13 cellular contexts compared by ENCODE assay signal in genomic region chr5:132501629-132501956, GRCh38. TPM values are rescaled to one million over a fixed set of nuclear protein-coding genes. Genes with fewer than 3 reads are reported as not detected.
DNase-seq lines count a peak whose midpoint lies in the region; TF ChIP-seq lines count a peak whose summit lies in the region.
"Had no signal": no experiment of that assay in that cellular context is flagged by ENCODE, and none has a peak within 500 bp of the region (broad histone marks: within the 10 kb centered on the region; RNA-seq: fewer than 3 reads in every experiment).

No MANE protein-coding gene starts in this region.

- no peaks in the 10 kb centered on the region for H3K36me3 Mint-ChIP-seq in type B pancreatic cell
- H3K36me3 Mint-ChIP-seq in H9 (ENCODE audit: insufficient read depth in 1 of 3, low read depth in 3 of 3), result no peaks in the 10 kb centered on the region; a peak in 1 of 7 replicates

- peaks cover 6% of the 10 kb centered on the region; the same call in 1 of the 2 replicates for H3F3A ChIP-seq in OCI-LY1 (ENCODE audit: insufficient read depth, low read length)

- H4K20me1 ChIP-seq in OCI-LY1 (ENCODE audit: insufficient read depth, low read length), result no peaks in the 10 kb centered on the region
- no peaks in the 10 kb centered on the region for H4K20me1 ChIP-seq in H9 (ENCODE audit: control insufficient read depth, insufficient read depth, insufficient read length)

- H3K9me2 ChIP-seq in OCI-LY1 (ENCODE audit: low read depth, low read length), result no peaks in the 10 kb centered on the region

- H3K23ac ChIP-seq in mesenchymal stem cell (ENCODE audit: low read length in 2 of 2) (no peak overlapping the region), H9 (ENCODE audit: insufficient read length, low read depth, low read length) (no peak overlapping the region)

- no peak overlapping the region for H3T11ph ChIP-seq in H9 (ENCODE audit: low read length)

- H3K4me1 ChIP-seq in OCI-LY1 (ENCODE audit: insufficient read depth, low read length, severe bottlenecking) (peaks cover 6% of the 10 kb centered on the region), breast epithelium (peaks cover 0 to 2% of the 10 kb centered on the region in 2 donors), mesenchymal stem cell (ENCODE audit: control insufficient read depth, insufficient read depth, low read depth, low read length) (peaks cover 45% of the 10 kb centered on the region), H9 (ENCODE audit: insufficient read depth, low read length) (0 out of 2 replicates have a peak, but pooled peaks cover 3% of the 10 kb centered on the region)

- H3K4me3 ChIP-seq in OCI-LY1 (ENCODE audit: low read depth, low read length, poor library complexity, severe bottlenecking) (no peak overlapping the region), breast epithelium (no peak overlapping the region), mesenchymal stem cell (ENCODE audit: insufficient read depth in 1 of 2, low read depth in 1 of 2, low read length in 2 of 2) (no peak overlapping the region)

- DNase-seq in breast epithelium (ENCODE audit: low spot score in 2 of 2), result no peak
- DNase-seq in mesenchymal stem cell, result no peak
- peak; percentile 34 for DNase-seq in type B pancreatic cell (ENCODE audit: extremely low spot score, unreplicated experiment)
- DNase-seq in H9, result no peak
- DNase-seq in KG1 (lab: John Stamatoyannopoulos, UW), result no peak
- DNase-seq in activated CD4-positive, alpha-beta T cell treated with anti-CD3 and anti-CD28 coated beads, Interleukin-2, amount 50 U/mL, for 4 hours, result no peak
- DNase-seq: HFFc6 had no signal

- H2BK120ac ChIP-seq in mesenchymal stem cell (ENCODE audit: low read depth, low read length) (peak overlapping the region; percentile 24), H9 (ENCODE audit: low read depth, low read length, poor library complexity, severe bottlenecking) (no peak overlapping the region)

- H3K27ac Mint-ChIP-seq in type B pancreatic cell (peak overlapping the region; percentile 80), H9 (no peak overlapping the region)
- H3K27ac Mint-ChIP-seq: activated T-cell treated with anti-CD3 and anti-CD28 coated beads, Interleukin-2, amount 50 U/mL, for 72 hours had no signal

- TF ChIP-seq CTCF in OCI-LY1 (IDR thresholded peaks at IDR 0.05; ENCODE audit: low read length) (no peak), breast epithelium (IDR thresholded peaks at IDR 0.05) (no peak), type B pancreatic cell (conservative IDR thresholded peaks at IDR 0.05) (no peak), H9 (conservative IDR thresholded peaks at IDR 0.05) (no peak)

- H3K79me2 ChIP-seq in OCI-LY1 (ENCODE audit: insufficient read depth, low read length) (no peaks in the 10 kb centered on the region), H9 (ENCODE audit: insufficient read depth, low read length) (no peaks in the 10 kb centered on the region)

- H3K18ac ChIP-seq in mesenchymal stem cell (ENCODE audit: low read depth in 1 of 2, low read length in 2 of 2) (peak overlapping the region in 1 of 2 experiments; percentile 38), H9 (ENCODE audit: insufficient read length, low read depth, low read length) (no peak overlapping the region)

- H2AK5ac ChIP-seq in mesenchymal stem cell (ENCODE audit: low read length, severe bottlenecking) (peak overlapping the region; percentile 90), H9 (ENCODE audit: insufficient read length, low read length) (no peak overlapping the region)

- H2BK15ac ChIP-seq in mesenchymal stem cell (ENCODE audit: low read depth, poor library complexity, severe bottlenecking), result peak overlapping the region; percentile 89
- H2BK15ac ChIP-seq in H9 (ENCODE audit: low read depth, low read length), result no peak overlapping the region

- H3K9me3 Mint-ChIP-seq in type B pancreatic cell, result no peaks in the 10 kb centered on the region
- no peaks in the 10 kb centered on the region for H3K9me3 Mint-ChIP-seq in H9
- H3K9me3 Mint-ChIP-seq: activated CD8-positive, alpha-beta T cell treated with anti-CD3 and anti-CD28 coated beads for 36 hours; activated T-cell treated with anti-CD3 and anti-CD28 coated beads, Interleukin-2, amount 50 U/mL, for 72 hours; HFFc6 had no signal

- H3K36me3 ChIP-seq in OCI-LY1 (ENCODE audit: insufficient read depth, low read length), result no peaks in the 10 kb centered on the region
- no peaks in the 10 kb centered on the region for H3K36me3 ChIP-seq in breast epithelium
- H3K36me3 ChIP-seq in mesenchymal stem cell (ENCODE audit: control insufficient read depth in 1 of 2, insufficient read depth in 2 of 2, low read depth in 1 of 2, low read length in 2 of 2), result no peaks in the 10 kb centered on the region

- no peak for TF ChIP-seq POLR2A in breast epithelium (IDR thresholded peaks at IDR 0.05)

- no peak overlapping the region for H3K56ac ChIP-seq in H9 (ENCODE audit: insufficient read length, low read depth, low read length)

- no peaks in the 10 kb centered on the region for H3K9me3 ChIP-seq in OCI-LY1 (ENCODE audit: low read length)
- no peaks in the 10 kb centered on the region for H3K9me3 ChIP-seq in breast epithelium
- H3K9me3 ChIP-seq in mesenchymal stem cell (ENCODE audit: control insufficient read depth, low read length), result no peaks in the 10 kb centered on the region
- H3K9me3 ChIP-seq in H9 (ENCODE audit: control insufficient read depth, low read depth, low read length), result no peaks in the 10 kb centered on the region

- H4K8ac ChIP-seq in mesenchymal stem cell (ENCODE audit: low read length), result no peak overlapping the region
- no peak overlapping the region for H4K8ac ChIP-seq in H9 (replicated peaks; ENCODE audit: insufficient read length, low read depth, low read length)

- no peaks in the 10 kb centered on the region for H3K27me3 ChIP-seq in OCI-LY1 (ENCODE audit: insufficient read depth, low read length)
- H3K27me3 ChIP-seq in breast epithelium, result no peaks in the 10 kb centered on the region
- no peaks in the 10 kb centered on the region for H3K27me3 ChIP-seq in mesenchymal stem cell (ENCODE audit: control insufficient read depth in 1 of 2, insufficient read depth in 1 of 2, low read length in 2 of 2)
- no peaks in the 10 kb centered on the region; the same call in 1 of the 2 replicates for H3K27me3 ChIP-seq in H9 (ENCODE audit: insufficient read depth, low read length)
- H3K27me3 ChIP-seq: foreskin keratinocyte had no signal

- intact Hi-C loops in breast epithelium (cut with DNase I; ENCODE audit: low total_unique reads), result no loop called here

- H3K9ac ChIP-seq in OCI-LY1 (ENCODE audit: low read length) (no peak overlapping the region), mesenchymal stem cell (ENCODE audit: low read length) (peak overlapping the region; percentile 26), H9 (ENCODE audit: extremely low read depth, insufficient read length, low read length) (no peak overlapping the region)

- H4K5ac ChIP-seq in H9 (ENCODE audit: insufficient read length, low read depth, low read length), result no peak overlapping the region

- H3K4me3 Mint-ChIP-seq in type B pancreatic cell (no peak overlapping the region), H9 (no peak overlapping the region)
- H3K4me3 Mint-ChIP-seq: activated CD8-positive, alpha-beta T cell treated with anti-CD3 and anti-CD28 coated beads for 36 hours; activated T-cell treated with anti-CD3 and anti-CD28 coated beads, Interleukin-2, amount 50 U/mL, for 72 hours; HFFc6 had no signal

- H3K4me1 Mint-ChIP-seq in type B pancreatic cell (ENCODE audit: unreplicated experiment) (no peaks in the 10 kb centered on the region), H9 (peaks cover 10 to 14% of the 10 kb centered on the region in 2 experiments)

- H3K27ac ChIP-seq in OCI-LY1 (ENCODE audit: low read depth, low read length, poor library complexity, severe bottlenecking), result no peak overlapping the region
- H3K27ac ChIP-seq in breast epithelium, result peak overlapping the region; percentile 45 to 96
- H3K27ac ChIP-seq in mesenchymal stem cell (ENCODE audit: low read length, poor library complexity, severe bottlenecking), result no peak overlapping the region
- H3K27ac ChIP-seq in H9 (ENCODE audit: insufficient read length, low read depth, low read length), result no peak overlapping the region
- H3K27ac ChIP-seq: foreskin keratinocyte had no signal

- WGBS in mesenchymal stem cell, result 91% methylated on average over 4 of the region's 4 CpGs
- no CpG with 5 or more reads among the region's 4 CpGs for WGBS in H9 (ENCODE audit: extremely low coverage, insufficient read length, low lambda C conversion rate)

- peak overlapping the region; percentile 35 to 75 for H2BK12ac ChIP-seq in mesenchymal stem cell (ENCODE audit: low read length in 2 of 2)
- no peak overlapping the region for H2BK12ac ChIP-seq in H9 (ENCODE audit: insufficient read length, low read depth, low read length)

- H2AFZ ChIP-seq in OCI-LY1 (ENCODE audit: low read length), result 0 out of 2 replicates have a peak overlapping the region, but pooled peaks have one; percentile 22
- no peak overlapping the region for H2AFZ ChIP-seq in mesenchymal stem cell (ENCODE audit: low read depth, low read length)
- H2AFZ ChIP-seq in H9 (ENCODE audit: low read length), result no peak overlapping the region

- H3K27me3 Mint-ChIP-seq in type B pancreatic cell (no peaks in the 10 kb centered on the region), H9 (ENCODE audit: low read depth) (no peaks in the 10 kb centered on the region)

- H3K4me2 ChIP-seq in OCI-LY1 (ENCODE audit: low read length) (no peak overlapping the region), mesenchymal stem cell (ENCODE audit: low read length, poor library complexity, severe bottlenecking) (no peak overlapping the region), H9 (ENCODE audit: insufficient read depth, insufficient read length, low read length) (no peak overlapping the region)

- peaks cover 4% of the 10 kb centered on the region for H3K79me1 ChIP-seq in mesenchymal stem cell (replicated peaks; ENCODE audit: low read length, poor library complexity, severe bottlenecking)
- no peaks in the 10 kb centered on the region for H3K79me1 ChIP-seq in H9 (ENCODE audit: insufficient read depth, low read depth, low read length, poor library complexity, severe bottlenecking)

- peak overlapping the region; percentile 2 for H4K91ac ChIP-seq in mesenchymal stem cell (ENCODE audit: low read length)
- no peak overlapping the region for H4K91ac ChIP-seq in H9 (ENCODE audit: insufficient read length, low read depth, low read length)

- H3K14ac ChIP-seq in mesenchymal stem cell (ENCODE audit: low read length in 2 of 2) (no peak overlapping the region), H9 (ENCODE audit: insufficient read depth, low read length) (no peak overlapping the region)

- H2BK5ac ChIP-seq in mesenchymal stem cell (ENCODE audit: low read depth, low read length, poor library complexity, severe bottlenecking), result no peak overlapping the region
- no peak overlapping the region for H2BK5ac ChIP-seq in H9 (ENCODE audit: insufficient read length, low read length)

- peaks cover 4% of the 10 kb centered on the region for H3K23me2 ChIP-seq in H9 (ENCODE audit: insufficient read length, low read depth, low read length, poor library complexity, severe bottlenecking)

- H3K4ac ChIP-seq in mesenchymal stem cell (ENCODE audit: low read depth in 1 of 2, low read length in 2 of 2) (peak overlapping the region in 1 of 2 experiments; percentile 19), H9 (ENCODE audit: low read depth, low read length) (no peak overlapping the region)

- no peak overlapping the region for H2BK20ac ChIP-seq in H9 (ENCODE audit: low read depth, low read length, poor library complexity, severe bottlenecking)

RNA-seq across cellular contexts. Expression of gene IRF1, which starts 11.0 kb away (rescaled TPM):
- 10 to 100 TPM; 10.4 to 27.8 (median 18.0) TPM for total RNA-seq in breast epithelium
- polyA plus RNA-seq in mesenchymal stem cell (2013, experiment 1 of 2), result 33.6 TPM
- 35.8 TPM for polyA plus RNA-seq in mesenchymal stem cell (2013, experiment 2 of 2)
- 50.1 and 77.4 TPM in 2 replicates for total RNA-seq in type B pancreatic cell (ENCODE audit: low replicate concordance)
- total RNA-seq in H9 (2021), result 7.2 and 8.7 TPM in 2 replicates

RNA-seq across cellular contexts. Expression of gene IL5, which starts 41.7 kb away (rescaled TPM):
- total RNA-seq in breast epithelium (not detected), type B pancreatic cell (ENCODE audit: low replicate concordance) (not detected in 2 replicates), H9 (2021) (not detected in 2 replicates)
- polyA plus RNA-seq in mesenchymal stem cell (2013, experiment 1 of 2), result not detected
- polyA plus RNA-seq in mesenchymal stem cell (2013, experiment 2 of 2), result not detected
- total RNA-seq: foreskin keratinocyte, HFFc6, mesenteric fat pad, RPMI7951 had no signal
- polyA plus RNA-seq: foreskin keratinocyte had no signal

RNA-seq across cellular contexts. Expression of gene RAD50, which starts 55.2 kb away (rescaled TPM):
- total RNA-seq in breast epithelium (10 to 100 TPM; 44.2 to 47.4 (median 44.6) TPM), type B pancreatic cell (ENCODE audit: low replicate concordance) (41.3 and 50.1 TPM in 2 replicates), H9 (2021) (40.4 and 46.1 TPM in 2 replicates)
- 20.7 TPM for polyA plus RNA-seq in mesenchymal stem cell (2013, experiment 1 of 2)
- 19.7 TPM for polyA plus RNA-seq in mesenchymal stem cell (2013, experiment 2 of 2)

Comparison
In these comparisons a context has a peak if more than half of its experiments do, and no peak if none do; other contexts are left out.
1. H3K27ac ChIP-seq: peak in breast epithelium (2 of 2); none in OCI-LY1 (single experiment), mesenchymal stem cell (single experiment) and H9 (single experiment).